In genomic region chr16:85319208-85319983, GRCh38 we compare ENCODE assay signal across 27 cellular contexts.
"Had no signal": no experiment of that assay in that cellular context is flagged by ENCODE, and none has a peak within 500 bp of the region (broad histone marks: within the 10 kb centered on the region; RNA-seq: fewer than 3 reads in every experiment).

No MANE protein-coding gene starts in this region.

- H3K4me3 ChIP-seq: breast epithelium, mucosa of descending colon, uterus had no signal

- H3K9me3 ChIP-seq: breast epithelium, mucosa of descending colon, uterus had no signal

- H3K27me3 Mint-ChIP-seq: activated CD4-positive, alpha-beta T cell treated with anti-CD3 and anti-CD28 coated beads, Interleukin-2, amount 10 ng/mL, durations not matched to agents 7 days and 5 days; activated CD8-positive, alpha-beta memory T cell treated with anti-CD3 and anti-CD28 coated beads, Interleukin-2, amount 10 ng/mL, durations not matched to agents 7 days and 5 days; activated CD8-positive, alpha-beta T cell treated with anti-CD3 and anti-CD28 coated beads for 36 hours; activated naive CD4-positive, alpha-beta T cell treated with anti-CD3 and anti-CD28 coated beads, Interleukin-2, amount 50 U/mL, for 24 hours had no signal

- H3K36me3 ChIP-seq: breast epithelium, uterus, WERI-Rb-1 had no signal

- H3K9me3 Mint-ChIP-seq: activated CD8-positive, alpha-beta T cell treated with anti-CD3 and anti-CD28 coated beads for 36 hours; activated naive CD4-positive, alpha-beta T cell treated with anti-CD3 and anti-CD28 coated beads, Interleukin-2, amount 50 U/mL, for 24 hours; central memory CD8-positive, alpha-beta T cell; effector memory CD8-positive, alpha-beta T cell had no signal

- DNase-seq: activated CD4-positive, alpha-beta T cell treated with anti-CD3 and anti-CD28 coated beads, Interleukin-2, amount 10 ng/mL, durations not matched to agents 7 days and 5 days; activated CD4-positive, CD25-positive, alpha-beta regulatory T cell treated with anti-CD3 and anti-CD28 coated beads, Interleukin-2, amount 50 U/mL, for 72 hours; activated CD8-positive, alpha-beta memory T cell treated with anti-CD3 and anti-CD28 coated beads, Interleukin-2, amount 10 ng/mL, durations not matched to agents 7 days and 5 days; activated CD8-positive, alpha-beta T cell treated with anti-CD3 and anti-CD28 coated beads for 36 hours; activated effector memory CD4-positive, alpha-beta T cell treated with anti-CD3 and anti-CD28 coated beads, Interleukin-2, amount 50 U/mL, for 16 hours; activated T-cell treated with anti-CD3 and anti-CD28 coated beads for 4 hours; effector memory CD8-positive, alpha-beta T cell; left colon; mesendoderm; mucosa of descending colon; occipital lobe; posterior cingulate gyrus; small intestine; stimulated activated CD4-positive, alpha-beta T cell treated with anti-CD3 and anti-CD28 coated beads, Interleukin-2, amount 100 ng/mL, for 24 hours; T-helper 1 cell; uterus; WERI-Rb-1 had no signal

- FAIRE-seq: colon, endothelial cell of umbilical vein, keratinocyte, small intestine, TTC549 had no signal

- H3K4me1 Mint-ChIP-seq: activated CD4-positive, alpha-beta T cell treated with anti-CD3 and anti-CD28 coated beads, Interleukin-2, amount 10 ng/mL, durations not matched to agents 7 days and 5 days; activated naive CD4-positive, alpha-beta T cell treated with anti-CD3 and anti-CD28 coated beads, Interleukin-2, amount 50 U/mL, for 24 hours; central memory CD8-positive, alpha-beta T cell had no signal

- ATAC-seq: activated CD8-positive, alpha-beta memory T cell treated with anti-CD3 and anti-CD28 coated beads, Interleukin-2, amount 10 ng/mL, durations not matched to agents 7 days and 5 days; activated CD8-positive, alpha-beta T cell treated with anti-CD3 and anti-CD28 coated beads for 36 hours; effector memory CD8-positive, alpha-beta T cell; esophagus mucosa; left colon; mucosa of descending colon; sciatic nerve; stimulated activated effector memory CD8-positive, alpha-beta T cell treated with anti-CD3 and anti-CD28 coated beads, Interleukin-12 subunit alpha, Interleukin-12 subunit beta, amount 100 ng/mL, for 72 hours had no signal

- H3K36me3 Mint-ChIP-seq: activated CD8-positive, alpha-beta memory T cell treated with anti-CD3 and anti-CD28 coated beads, Interleukin-2, amount 10 ng/mL, durations not matched to agents 7 days and 5 days; activated naive CD4-positive, alpha-beta T cell treated with anti-CD3 and anti-CD28 coated beads, Interleukin-2, amount 50 U/mL, for 24 hours; stimulated activated effector memory CD8-positive, alpha-beta T cell treated with anti-CD3 and anti-CD28 coated beads, Interleukin-12 subunit alpha, Interleukin-12 subunit beta, amount 100 ng/mL, for 72 hours had no signal

- H3K4me3 Mint-ChIP-seq: activated CD4-positive, alpha-beta T cell treated with anti-CD3 and anti-CD28 coated beads, Interleukin-2, amount 10 ng/mL, durations not matched to agents 7 days and 5 days; activated CD8-positive, alpha-beta memory T cell treated with anti-CD3 and anti-CD28 coated beads, Interleukin-2, amount 10 ng/mL, durations not matched to agents 7 days and 5 days; activated CD8-positive, alpha-beta T cell treated with anti-CD3 and anti-CD28 coated beads for 36 hours; activated naive CD4-positive, alpha-beta T cell treated with anti-CD3 and anti-CD28 coated beads, Interleukin-2, amount 50 U/mL, for 24 hours; central memory CD8-positive, alpha-beta T cell; effector memory CD8-positive, alpha-beta T cell; stimulated activated effector memory CD8-positive, alpha-beta T cell treated with anti-CD3 and anti-CD28 coated beads, Interleukin-12 subunit alpha, Interleukin-12 subunit beta, amount 100 ng/mL, for 72 hours had no signal

- H3K27ac Mint-ChIP-seq: activated CD4-positive, alpha-beta T cell treated with anti-CD3 and anti-CD28 coated beads, Interleukin-2, amount 10 ng/mL, durations not matched to agents 7 days and 5 days; activated CD8-positive, alpha-beta memory T cell treated with anti-CD3 and anti-CD28 coated beads, Interleukin-2, amount 10 ng/mL, durations not matched to agents 7 days and 5 days; activated CD8-positive, alpha-beta T cell treated with anti-CD3 and anti-CD28 coated beads for 36 hours; activated naive CD4-positive, alpha-beta T cell treated with anti-CD3 and anti-CD28 coated beads, Interleukin-2, amount 50 U/mL, for 24 hours; effector memory CD8-positive, alpha-beta T cell; stimulated activated effector memory CD8-positive, alpha-beta T cell treated with anti-CD3 and anti-CD28 coated beads, Interleukin-12 subunit alpha, Interleukin-12 subunit beta, amount 100 ng/mL, for 72 hours had no signal

- H3K27ac ChIP-seq: uterus, WERI-Rb-1 had no signal

- H3K27me3 ChIP-seq: breast epithelium, uterus had no signal
